ENCODE assay signal across 2 cellular contexts in the genomic region with DNA sequence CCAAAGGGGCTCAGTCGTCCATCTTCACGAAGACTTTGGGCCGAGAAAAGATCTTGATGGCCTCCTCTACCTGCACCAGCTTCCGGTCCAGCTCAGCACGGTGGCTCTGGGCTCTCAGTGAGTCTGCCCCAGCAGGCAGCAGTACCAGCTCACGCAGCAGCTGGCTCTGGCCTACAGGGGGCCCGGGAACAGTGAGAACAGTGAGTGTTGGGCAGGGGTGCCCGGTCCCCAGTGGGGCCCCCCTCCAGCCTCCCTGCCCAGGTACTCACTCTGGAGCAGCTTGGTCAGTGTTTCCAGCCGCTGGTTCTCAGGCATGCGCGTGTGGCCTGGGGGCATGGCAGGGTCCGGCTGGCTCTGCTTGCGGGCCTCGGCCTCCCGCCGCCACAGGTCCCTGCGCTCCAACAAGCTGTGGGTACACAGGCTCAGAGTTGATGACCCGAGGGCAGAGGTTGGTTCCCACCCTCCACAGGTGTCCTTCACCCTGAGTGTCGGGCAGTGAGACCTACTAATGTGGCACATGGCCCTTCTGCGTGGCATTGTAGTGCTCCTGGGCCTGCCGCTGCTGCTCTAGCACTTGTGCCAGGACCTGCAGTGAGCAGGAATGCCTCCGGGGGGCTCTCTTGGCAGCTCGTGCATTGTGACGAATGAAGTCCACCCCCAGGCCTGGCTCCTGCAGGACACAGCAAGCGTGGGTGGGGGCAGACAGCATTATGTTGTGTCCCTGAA.
TF ChIP-seq lines count a peak whose summit lies in the region.

No MANE protein-coding gene starts in this region.

TF ChIP-seq in A549, 52 proteins besides CTCF, POLR2A, EP300 and RAD21:
- TF ChIP-seq CEBPB (IDR thresholded peaks at IDR 0.05) (no peak), RCOR1 (IDR thresholded peaks at IDR 0.05; ENCODE audit: low read depth, low read length) (no peak), JUN (IDR thresholded peaks at IDR 0.05) (no peak), NPAS2 (CRISPR knock-in tag; IDR thresholded peaks at IDR 0.05; ENCODE audit: borderline replicate concordance) (no peak), MYC (IDR thresholded peaks at IDR 0.05; ENCODE audit: borderline replicate concordance, low read length) (no peak), TP53 (CRISPR knock-in tag; IDR thresholded peaks at IDR 0.05) (no peak), HEYL (CRISPR knock-in tag; IDR thresholded peaks at IDR 0.05) (no peak), KDM1A (IDR thresholded peaks at IDR 0.05; ENCODE audit: low read depth) (no peak), SREBF2 (IDR thresholded peaks at IDR 0.05) (no peak), MAFK (IDR thresholded peaks at IDR 0.05; ENCODE audit: partially characterized antibody) (no peak), FOSL2 (IDR thresholded peaks at IDR 0.05) (no peak), FOSL2 (CRISPR knock-in tag; IDR thresholded peaks at IDR 0.05) (no peak), CHD4 (IDR thresholded peaks at IDR 0.05; ENCODE audit: borderline replicate concordance) (no peak), RNF2 (IDR thresholded peaks at IDR 0.05; ENCODE audit: borderline replicate concordance, low read depth) (no peak)
- TF ChIP-seq, protein P1, sequence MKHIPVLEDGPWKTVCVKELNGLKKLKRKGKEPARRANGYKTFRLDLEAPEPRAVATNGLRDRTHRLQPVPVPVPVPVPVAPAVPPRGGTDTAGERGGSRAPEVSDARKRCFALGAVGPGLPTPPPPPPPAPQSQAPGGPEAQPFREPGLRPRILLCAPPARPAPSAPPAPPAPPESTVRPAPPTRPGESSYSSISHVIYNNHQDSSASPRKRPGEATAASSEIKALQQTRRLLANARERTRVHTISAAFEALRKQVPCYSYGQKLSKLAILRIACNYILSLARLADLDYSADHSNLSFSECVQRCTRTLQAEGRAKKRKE (CRISPR knock-in tag; IDR thresholded peaks at IDR 0.05; ENCODE audit: low read depth): no peak
TF ChIP-seq in A549: peak in this region for 0.

TF ChIP-seq in endothelial cell of umbilical vein, 7 proteins besides CTCF, POLR2A, EP300 and RAD21:
- TF ChIP-seq, protein P2, sequence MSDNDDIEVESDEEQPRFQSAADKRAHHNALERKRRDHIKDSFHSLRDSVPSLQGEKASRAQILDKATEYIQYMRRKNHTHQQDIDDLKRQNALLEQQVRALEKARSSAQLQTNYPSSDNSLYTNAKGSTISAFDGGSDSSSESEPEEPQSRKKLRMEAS (IDR thresholded peaks at IDR 0.05; ENCODE audit: insufficient read depth, insufficient read length): no peak
- TF ChIP-seq FOS (IDR thresholded peaks at IDR 0.05; ENCODE audit: borderline replicate concordance, insufficient read depth, low read length): no peak
- no peak for TF ChIP-seq GATA2 (IDR thresholded peaks at IDR 0.05; ENCODE audit: insufficient read depth, insufficient read length, low read depth, low read length)
- TF ChIP-seq JUN (IDR thresholded peaks at IDR 0.05; ENCODE audit: borderline replicate concordance, insufficient read depth, insufficient read length, low read depth): no peak
- no peak for TF ChIP-seq MYC (IDR thresholded peaks at IDR 0.05; ENCODE audit: low read depth, low read length)
- no peak for TF ChIP-seq POLR2AphosphoS5 (IDR thresholded peaks at IDR 0.05; ENCODE audit: insufficient read depth, low read depth, low read length)
- TF ChIP-seq EZH2 (IDR thresholded peaks at IDR 0.05; ENCODE audit: borderline replicate concordance, low read depth, low read length, severe bottlenecking): no peak
